Comparison of ENCODE assay signal across 6 cellular contexts in genomic region chr6:32973934-32974333, GRCh38. TPM values are rescaled to one million over a fixed set of nuclear protein-coding genes. Genes with fewer than 3 reads are reported as not detected.
DNase-seq lines count a peak whose midpoint lies in the region; ATAC-seq, FAIRE-seq and TF ChIP-seq lines count a peak whose summit lies in the region.

No MANE protein-coding gene starts in this region.

- no peak for FAIRE-seq in RCC 7860 (lab: Jason Lieb, UNC)

- TF ChIP-seq POLR2A in breast epithelium (IDR thresholded peaks at IDR 0.05), result no peak

- H3K27me3 ChIP-seq in breast epithelium, result no peaks in the 10 kb centered on the region

- H3K4me1 Mint-ChIP-seq in neural crest cell, result peaks cover 55% of the 10 kb centered on the region

- H3K27me3 Mint-ChIP-seq in neural crest cell (ENCODE audit: low read depth), result peaks cover 49% of the 10 kb centered on the region

- H3K9me3 Mint-ChIP-seq in neural crest cell, result no peaks in the 10 kb centered on the region

- peak overlapping the region; percentile 98 for H3K4me3 Mint-ChIP-seq in neural crest cell

- TF ChIP-seq CTCF in breast epithelium (IDR thresholded peaks at IDR 0.05), result no peak
- TF ChIP-seq CTCF in neural crest cell (conservative IDR thresholded peaks at IDR 0.05), result no peak

- H3K4me3 ChIP-seq in breast epithelium, result peak overlapping the region; percentile 84 to 91 (median 85)

- H3K4me1 ChIP-seq in breast epithelium, result peaks cover 5 to 17% of the 10 kb centered on the region in 2 donors

- H3K36me3 ChIP-seq in breast epithelium, result peaks cover 18% of the 10 kb centered on the region

- no peak for ATAC-seq in HG03045 (IDR thresholded peaks at IDR 0.05; ENCODE audit: unreplicated experiment)

- H3K27ac Mint-ChIP-seq in neural crest cell (ENCODE audit: unreplicated experiment), result peak overlapping the region; percentile 97

- DNase-seq in AG20443 (ENCODE audit: low spot score) (peak; percentile 54), LHCN-M2 (ENCODE audit: low read depth) (peak; percentile 69), breast epithelium (ENCODE audit: low spot score in 2 of 2) (no peak), neural crest cell (ENCODE audit: low read depth, low spot score) (no peak), RCC 7860 (ENCODE audit: low spot score) (no peak)

- H3K9me3 ChIP-seq in breast epithelium, result no peaks in the 10 kb centered on the region

- intact Hi-C loops in breast epithelium (cut with DNase I; ENCODE audit: low total_unique reads), result no loop called here

- H3K36me3 Mint-ChIP-seq in neural crest cell (ENCODE audit: low read depth), result peaks cover 68% of the 10 kb centered on the region

- peak overlapping the region; percentile 53 to 100 for H3K27ac ChIP-seq in breast epithelium

RNA-seq across cellular contexts. Expression of gene BRD2, which starts 5.5 kb away (rescaled TPM):
- total RNA-seq in LHCN-M2 (2014; rRNA removed) (113 and 125 TPM in 2 replicates), breast epithelium (100 to 1,000 TPM; 111 to 159 (median 122) TPM), neural crest cell (312 and 329 TPM in 2 replicates)
- 95.0 TPM for polyA plus RNA-seq in LHCN-M2 (2012)

RNA-seq across cellular contexts. Expression of gene HLA-DMA, which starts 21.0 kb away (rescaled TPM):
- total RNA-seq in LHCN-M2 (2014; rRNA removed), result 1.9 and 4.0 TPM in 2 replicates
- 3.3 TPM for polyA plus RNA-seq in LHCN-M2 (2012)
- 10 to 100 TPM; 28.5 to 41.9 (median 30.9) TPM for total RNA-seq in breast epithelium
- 0.89 and 1.7 TPM in 2 replicates for total RNA-seq in neural crest cell

RNA-seq across cellular contexts. Expression of gene HLA-DMB, which starts 33.1 kb away (rescaled TPM):
- total RNA-seq in LHCN-M2 (2014; rRNA removed), result 0.38 TPM in 1 of 2 replicates, not detected in the other
- polyA plus RNA-seq in LHCN-M2 (2012), result 0.10 TPM
- 10 to 100 TPM; 16.4 to 52.0 (median 34.6) TPM for total RNA-seq in breast epithelium
- total RNA-seq in neural crest cell, result 0.59 and 0.63 TPM in 2 replicates

RNA-seq across cellular contexts. Expression of gene HLA-DOA, which starts 35.5 kb away (rescaled TPM):
- total RNA-seq in LHCN-M2 (2014; rRNA removed) (0.06 and 0.23 TPM in 2 replicates), breast epithelium (1 to 10 TPM; 2.1 to 5.7 (median 3.3) TPM), neural crest cell (1.7 and 2.8 TPM in 2 replicates)
- 0.07 TPM for polyA plus RNA-seq in LHCN-M2 (2012)

Comparison
In these comparisons a context has a peak if more than half of its experiments do, and no peak if none do; other contexts are left out.
1. DNase-seq: peak in AG20443 (single experiment) and LHCN-M2 (single experiment); none in breast epithelium (0 of 2), neural crest cell (single experiment) and RCC 7860 (single experiment).
2. RNA of gene HLA-DMB, which starts 33.1 kb away (total RNA-seq): 16.4 to 52.0 TPM in breast epithelium; 0.59 to 0.63 TPM in neural crest cell and 0.38 TPM in LHCN-M2; every median in the first group is over 10 times any median in the second.